ENCODE assay signal across 9 cellular contexts in genomic region chr4:55598641-55599040, GRCh38. TPM values are rescaled to one million over a fixed set of nuclear protein-coding genes. Genes with fewer than 3 reads are reported as not detected.
"Had no signal": no experiment of that assay in that cellular context is flagged by ENCODE, and none has a peak within 500 bp of the region (broad histone marks: within the 10 kb centered on the region; RNA-seq: fewer than 3 reads in every experiment).

No MANE protein-coding gene starts in this region.

- DNase-seq: GDM1, GF-D8 had no signal

- H3K4me3 ChIP-seq: GM12878 had no signal

- ATAC-seq: GM12878 had no signal

- FAIRE-seq: G401.6, GM12878, GM12891, GM12892, GM18507, GM19239 had no signal

RNA-seq across cellular contexts. Expression of gene PDCL2, which starts 6.6 kb away (rescaled TPM):
- total RNA-seq: G401, GM12878 had no signal
- polyA plus RNA-seq: GM12878 had no signal

RNA-seq across cellular contexts. Expression of gene NMU, which starts 37.5 kb away (rescaled TPM):
- total RNA-seq: G401, GM12878 had no signal
